ENCODE assay signal across 1 cellular context in the genomic region with DNA sequence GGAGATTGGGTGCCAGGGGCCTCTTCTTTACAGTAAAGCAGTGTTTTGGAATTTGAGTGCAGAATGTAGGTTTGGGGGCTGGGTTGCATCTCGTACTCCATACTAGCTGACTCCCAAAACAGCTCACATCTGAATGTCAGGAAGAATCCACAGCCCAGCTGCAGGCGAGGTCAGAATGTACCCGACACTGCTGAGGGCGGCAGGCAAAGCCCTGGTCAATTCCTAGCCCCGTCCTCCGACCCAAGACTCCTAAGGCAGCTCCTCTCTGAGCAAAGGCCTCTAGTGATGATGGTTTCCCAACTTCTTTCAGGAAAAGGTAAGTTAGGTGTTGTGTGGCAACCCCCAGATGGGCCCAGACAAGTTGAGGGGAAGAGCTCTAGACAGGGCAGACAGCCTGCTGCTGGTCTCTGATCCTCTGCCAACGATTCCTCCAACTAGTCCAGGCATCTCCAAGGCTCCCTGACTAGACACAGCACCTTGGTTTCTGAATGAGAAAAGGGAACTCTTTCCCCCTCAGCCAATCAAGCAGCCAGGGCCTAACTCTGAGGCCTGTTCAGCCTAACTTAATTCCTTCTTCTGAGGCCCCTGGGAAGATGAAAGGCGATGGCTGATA.
TF ChIP-seq lines count a peak whose summit lies in the region.

No MANE protein-coding gene starts in this region.

TF ChIP-seq in GM23338, 12 proteins besides CTCF, POLR2A, EP300 and RAD21:
- TF ChIP-seq CREB1 (CRISPR knock-in tag; IDR thresholded peaks at IDR 0.05; ENCODE audit: low read depth) (no peak), STAT1 (IDR thresholded peaks at IDR 0.05; ENCODE audit: unreplicated experiment) (no peak), POLR2AphosphoS5 (IDR thresholded peaks at IDR 0.05; ENCODE audit: low read depth) (no peak), NANOG (IDR thresholded peaks at IDR 0.05; ENCODE audit: borderline replicate concordance) (no peak), ZNF331 (CRISPR knock-in tag; IDR thresholded peaks at IDR 0.05; ENCODE audit: low read depth) (no peak), JUNB (IDR thresholded peaks at IDR 0.05; ENCODE audit: unreplicated experiment) (no peak), EZH2 (IDR thresholded peaks at IDR 0.05; ENCODE audit: low read depth, unreplicated experiment) (no peak), ZNF114 (CRISPR knock-in tag; IDR thresholded peaks at IDR 0.05) (no peak)
- TF ChIP-seq, protein P1, sequence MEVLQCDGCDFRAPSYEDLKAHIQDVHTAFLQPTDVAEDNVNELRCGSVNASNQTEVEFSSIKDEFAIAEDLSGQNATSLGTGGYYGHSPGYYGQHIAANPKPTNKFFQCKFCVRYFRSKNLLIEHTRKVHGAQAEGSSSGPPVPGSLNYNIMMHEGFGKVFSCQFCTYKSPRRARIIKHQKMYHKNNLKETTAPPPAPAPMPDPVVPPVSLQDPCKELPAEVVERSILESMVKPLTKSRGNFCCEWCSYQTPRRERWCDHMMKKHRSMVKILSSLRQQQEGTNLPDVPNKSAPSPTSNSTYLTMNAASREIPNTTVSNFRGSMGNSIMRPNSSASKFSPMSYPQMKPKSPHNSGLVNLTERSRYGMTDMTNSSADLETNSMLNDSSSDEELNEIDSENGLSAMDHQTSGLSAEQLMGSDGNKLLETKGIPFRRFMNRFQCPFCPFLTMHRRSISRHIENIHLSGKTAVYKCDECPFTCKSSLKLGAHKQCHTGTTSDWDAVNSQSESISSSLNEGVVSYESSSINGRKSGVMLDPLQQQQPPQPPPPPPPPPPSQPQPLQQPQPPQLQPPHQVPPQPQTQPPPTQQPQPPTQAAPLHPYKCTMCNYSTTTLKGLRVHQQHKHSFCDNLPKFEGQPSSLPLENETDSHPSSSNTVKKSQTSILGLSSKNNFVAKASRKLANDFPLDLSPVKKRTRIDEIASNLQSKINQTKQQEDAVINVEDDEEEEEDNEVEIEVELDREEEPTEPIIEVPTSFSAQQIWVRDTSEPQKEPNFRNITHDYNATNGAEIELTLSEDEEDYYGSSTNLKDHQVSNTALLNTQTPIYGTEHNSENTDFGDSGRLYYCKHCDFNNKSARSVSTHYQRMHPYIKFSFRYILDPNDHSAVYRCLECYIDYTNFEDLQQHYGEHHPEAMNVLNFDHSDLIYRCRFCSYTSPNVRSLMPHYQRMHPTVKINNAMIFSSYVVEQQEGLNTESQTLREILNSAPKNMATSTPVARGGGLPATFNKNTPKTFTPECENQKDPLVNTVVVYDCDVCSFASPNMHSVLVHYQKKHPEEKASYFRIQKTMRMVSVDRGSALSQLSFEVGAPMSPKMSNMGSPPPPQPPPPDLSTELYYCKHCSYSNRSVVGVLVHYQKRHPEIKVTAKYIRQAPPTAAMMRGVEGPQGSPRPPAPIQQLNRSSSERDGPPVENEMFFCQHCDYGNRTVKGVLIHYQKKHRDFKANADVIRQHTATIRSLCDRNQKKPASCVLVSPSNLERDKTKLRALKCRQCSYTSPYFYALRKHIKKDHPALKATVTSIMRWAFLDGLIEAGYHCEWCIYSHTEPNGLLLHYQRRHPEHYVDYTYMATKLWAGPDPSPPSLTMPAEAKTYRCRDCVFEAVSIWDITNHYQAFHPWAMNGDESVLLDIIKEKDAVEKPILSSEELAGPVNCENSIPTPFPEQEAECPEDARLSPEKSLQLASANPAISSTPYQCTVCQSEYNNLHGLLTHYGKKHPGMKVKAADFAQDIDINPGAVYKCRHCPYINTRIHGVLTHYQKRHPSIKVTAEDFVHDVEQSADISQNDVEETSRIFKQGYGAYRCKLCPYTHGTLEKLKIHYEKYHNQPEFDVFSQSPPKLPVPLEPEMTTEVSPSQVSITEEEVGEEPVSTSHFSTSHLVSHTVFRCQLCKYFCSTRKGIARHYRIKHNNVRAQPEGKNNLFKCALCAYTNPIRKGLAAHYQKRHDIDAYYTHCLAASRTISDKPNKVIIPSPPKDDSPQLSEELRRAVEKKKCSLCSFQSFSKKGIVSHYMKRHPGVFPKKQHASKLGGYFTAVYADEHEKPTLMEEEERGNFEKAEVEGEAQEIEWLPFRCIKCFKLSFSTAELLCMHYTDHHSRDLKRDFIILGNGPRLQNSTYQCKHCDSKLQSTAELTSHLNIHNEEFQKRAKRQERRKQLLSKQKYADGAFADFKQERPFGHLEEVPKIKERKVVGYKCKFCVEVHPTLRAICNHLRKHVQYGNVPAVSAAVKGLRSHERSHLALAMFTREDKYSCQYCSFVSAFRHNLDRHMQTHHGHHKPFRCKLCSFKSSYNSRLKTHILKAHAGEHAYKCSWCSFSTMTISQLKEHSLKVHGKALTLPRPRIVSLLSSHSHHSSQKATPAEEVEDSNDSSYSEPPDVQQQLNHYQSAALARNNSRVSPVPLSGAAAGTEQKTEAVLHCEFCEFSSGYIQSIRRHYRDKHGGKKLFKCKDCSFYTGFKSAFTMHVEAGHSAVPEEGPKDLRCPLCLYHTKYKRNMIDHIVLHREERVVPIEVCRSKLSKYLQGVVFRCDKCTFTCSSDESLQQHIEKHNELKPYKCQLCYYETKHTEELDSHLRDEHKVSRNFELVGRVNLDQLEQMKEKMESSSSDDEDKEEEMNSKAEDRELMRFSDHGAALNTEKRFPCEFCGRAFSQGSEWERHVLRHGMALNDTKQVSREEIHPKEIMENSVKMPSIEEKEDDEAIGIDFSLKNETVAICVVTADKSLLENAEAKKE (CRISPR knock-in tag; IDR thresholded peaks at IDR 0.05): no peak
